Comparison of ENCODE assay signal across 10 cellular contexts in the genomic region with DNA sequence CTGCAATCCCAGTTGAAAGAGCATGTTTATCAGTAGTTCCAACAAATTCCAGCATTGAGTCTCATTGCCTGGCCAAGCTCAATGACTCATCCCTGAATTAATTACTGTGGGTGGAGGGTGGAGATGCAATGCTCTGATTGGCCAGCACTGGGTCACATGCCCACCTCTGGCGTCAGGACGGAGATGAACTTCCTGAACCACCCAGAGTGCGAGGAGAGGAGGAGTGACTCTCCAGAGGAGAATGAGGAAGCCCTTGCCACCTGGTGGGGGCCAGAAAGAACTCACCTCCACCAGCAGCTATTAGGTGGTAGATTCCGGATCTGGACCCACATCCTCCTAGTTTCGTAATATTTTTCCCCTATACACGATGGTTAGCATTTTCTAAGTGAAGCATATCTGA.
DNase-seq lines count a peak whose midpoint lies in the region; ATAC-seq, FAIRE-seq and TF ChIP-seq lines count a peak whose summit lies in the region.
"Had no signal": no experiment of that assay in that cellular context is flagged by ENCODE, and none has a peak within 500 bp of the region (broad histone marks: within the 10 kb centered on the region; RNA-seq: fewer than 3 reads in every experiment).

No MANE protein-coding gene starts in this region.

- no peaks in the 10 kb centered on the region for H3K79me2 ChIP-seq in keratinocyte (ENCODE audit: control insufficient read depth, insufficient read depth, low read length)

- peak overlapping the region; percentile 69 for H3K4me2 ChIP-seq in keratinocyte (ENCODE audit: control insufficient read depth, extremely low read depth, insufficient read depth, low read depth, low read length)

- peak; percentile 24 to 26 (median 25) for TF ChIP-seq CTCF in keratinocyte (optimal IDR thresholded peaks at IDR 0.05 in 1 of 3, IDR thresholded peaks at IDR 0.05 in 1 of 3, conservative IDR thresholded peaks at IDR 0.05 in 1 of 3; ENCODE audit: extremely low read depth in 1 of 3, insufficient read depth in 2 of 3, low read length in 3 of 3)

- H3K27ac ChIP-seq in keratinocyte (ENCODE audit: control insufficient read depth, insufficient read depth, low read length): peak overlapping the region; percentile 38

- H3K27ac Mint-ChIP-seq in stimulated activated naive CD8-positive, alpha-beta T cell treated with anti-CD3 and anti-CD28 coated beads, Interleukin-15, amount 100 ng/mL, for 72 hours: no peak overlapping the region

- no peaks in the 10 kb centered on the region for H3K9me1 ChIP-seq in keratinocyte (ENCODE audit: control insufficient read depth, extremely low read depth, insufficient read depth, low read length)

- dilution Hi-C loops in keratinocyte (cut with MboI; ENCODE audit: extremely low pct_ligation_motif_present, low sequenced_read_pairs): no loop called here

- no peaks in the 10 kb centered on the region for H3K36me3 ChIP-seq in keratinocyte (ENCODE audit: control insufficient read depth in 2 of 2, extremely low read depth in 1 of 2, insufficient read depth in 2 of 2, low read length in 2 of 2)

- H4K20me1 ChIP-seq in keratinocyte (ENCODE audit: control insufficient read depth, extremely low read depth, insufficient read depth, low read length): no peaks in the 10 kb centered on the region

- peak overlapping the region; percentile 54 for H2AFZ ChIP-seq in keratinocyte (ENCODE audit: control insufficient read depth, low read length)

- peak overlapping the region in 2 of 3 experiments; percentile 16 to 29 for H3K4me3 ChIP-seq in keratinocyte (ENCODE audit: control insufficient read depth in 2 of 3, extremely low read depth in 1 of 3, insufficient read depth in 2 of 3, low read depth in 1 of 3, low read length in 3 of 3)

- no peak for ATAC-seq in stimulated activated naive CD8-positive, alpha-beta T cell treated with anti-CD3 and anti-CD28 coated beads, Interleukin-15, amount 100 ng/mL, for 72 hours
- ATAC-seq in HG02852 (IDR thresholded peaks at IDR 0.05; ENCODE audit: unreplicated experiment): no peak

- H3K27me3 ChIP-seq in keratinocyte (ENCODE audit: control insufficient read depth, extremely low read depth, insufficient read depth, low read length): no peaks in the 10 kb centered on the region

- no peak overlapping the region for H3K9ac ChIP-seq in keratinocyte (ENCODE audit: control insufficient read depth, extremely low read depth, insufficient read depth, low read length)

- in situ Hi-C loops in Caki2 (cut with HindIII; ENCODE audit: low pct_unique_long_range_greater_than_20kb, low sequenced_read_pairs) (no loop called here), KBM-7 (cut with MboI; ENCODE audit: low pct_unique_long_range_greater_than_20kb, low sequenced_read_pairs) (no loop called here), ACHN (cut with HindIII; ENCODE audit: low pct_ligation_motif_present, low pct_unique_long_range_greater_than_20kb, low sequenced_read_pairs) (no loop called here)

- H3K4me3 Mint-ChIP-seq in stimulated activated naive CD8-positive, alpha-beta T cell treated with anti-CD3 and anti-CD28 coated beads, Interleukin-15, amount 100 ng/mL, for 72 hours: no peak overlapping the region

- peak; percentile 93 for FAIRE-seq in keratinocyte (lab: Jason Lieb, UNC)

- H3K9me3 Mint-ChIP-seq in stimulated activated naive CD8-positive, alpha-beta T cell treated with anti-CD3 and anti-CD28 coated beads, Interleukin-15, amount 100 ng/mL, for 72 hours: no peaks in the 10 kb centered on the region

- DNase-seq in Caki2 (ENCODE audit: low read depth): peak; percentile 87
- DNase-seq in KBM-7: peak; percentile 96
- DNase-seq in amniotic epithelial cell (ENCODE audit: low read depth): peak; percentile 6
- peak; percentile 84 for DNase-seq in keratinocyte (ENCODE audit: low read depth, low spot score)
- no peak for DNase-seq in ACHN
- DNase-seq in stimulated activated naive CD8-positive, alpha-beta T cell treated with anti-CD3 and anti-CD28 coated beads, Interleukin-15, amount 100 ng/mL, for 72 hours: no peak
- DNase-seq in pons (ENCODE audit: low spot score): no peak
- DNase-seq: COR-L47, T-helper 9 cell had no signal

- peaks cover 6% of the 10 kb centered on the region for H3K4me1 Mint-ChIP-seq in stimulated activated naive CD8-positive, alpha-beta T cell treated with anti-CD3 and anti-CD28 coated beads, Interleukin-15, amount 100 ng/mL, for 72 hours

- H3K27me3 Mint-ChIP-seq in stimulated activated naive CD8-positive, alpha-beta T cell treated with anti-CD3 and anti-CD28 coated beads, Interleukin-15, amount 100 ng/mL, for 72 hours: peaks cover 9% of the 10 kb centered on the region

- H3K4me1 ChIP-seq in keratinocyte (ENCODE audit: control insufficient read depth, extremely low read depth, insufficient read depth, low read length): peaks cover 23% of the 10 kb centered on the region

- H3K9me3 ChIP-seq in keratinocyte (ENCODE audit: control insufficient read depth, low read depth, low read length): no peaks in the 10 kb centered on the region

Comparison
In these comparisons a context has a peak if more than half of its experiments do, and no peak if none do; other contexts are left out.
1. DNase-seq: peak in Caki2 (single experiment), KBM-7 (single experiment), amniotic epithelial cell (single experiment) and keratinocyte (single experiment); none in ACHN (single experiment), stimulated activated naive CD8-positive, alpha-beta T cell treated with anti-CD3 and anti-CD28 coated beads, Interleukin-15, amount 100 ng/mL, for 72 hours (0 of 2) and pons (single experiment).